ENCODE assay signal across 8 cellular contexts in genomic region chr16:28846080-28846932, GRCh38. TPM values are rescaled to one million over a fixed set of nuclear protein-coding genes. Genes with fewer than 3 reads are reported as not detected.
DNase-seq lines count a peak whose midpoint lies in the region; ATAC-seq and TF ChIP-seq lines count a peak whose summit lies in the region.

TSS of gene TUFM (minus strand) at chr16:28846348. CDS start at chr16:28846269, 79 bp downstream.

- DNase-seq in NCI-H187 (lab: John Stamatoyannopoulos, UW) (peak; percentile 72 to 88), ascending aorta (ENCODE audit: low spot score in 2 of 2) (peak; percentile 95 to 99), right cardiac atrium (peak; percentile 98 to 99 (median 99)), putamen (ENCODE audit: low spot score) (peak; percentile 99), aorta (peak; percentile 99 to 100)

- intact Hi-C loops in T-helper 2 cell treated with Interferon-gamma antibody and Interleukin-4, amounts not matched to agents 100 ng/mL and 5 ng/mL, for 36 hours (cut with micrococcal nuclease) = loop anchor here (1.0 to 10.0 kb wide), 4 partner anchors 17 to 292 kb away; partner anchors contain the start of genes RABEP2, SGF29 and SH2B1
- intact Hi-C loops in ascending aorta (cut with DNase I) (loop anchor here (1.0 to 10.0 kb wide), 6 partner anchors 17 to 292 kb away; partner anchors contain the start of genes NFATC2IP, RABEP2, SGF29 and SH2B1), right cardiac atrium (cut with DNase I) (no loop called here), aorta (cut with DNase I) (loop anchor here in 1 of 2 donors (1.0 kb wide), 1 partner anchor 17 kb away; the partner anchor contains the start of gene SH2B1)

- peak within 1 kb of the TSS; percentile 75 to 99 for H3K4me3 ChIP-seq in ascending aorta
- H3K4me3 ChIP-seq in right cardiac atrium (ENCODE audit: low read length) = peak within 1 kb of the TSS; percentile 75
- H3K4me3 ChIP-seq in aorta (ENCODE audit: low read length in 2 of 2) = peak within 1 kb of the TSS; percentile 56 to 63

- H3K27ac ChIP-seq in ascending aorta (peak within 1 kb of the TSS; percentile 89 to 94), right cardiac atrium (ENCODE audit: low read length) (peak within 1 kb of the TSS; percentile 85), aorta (ENCODE audit: low read depth in 1 of 2, low read length in 2 of 2) (peak within 1 kb of the TSS in 1 of 2 donors; percentile 71)

- peaks cover 13 to 19% of the 10 kb centered on the region in 2 donors for H3K4me1 ChIP-seq in ascending aorta
- H3K4me1 ChIP-seq in right cardiac atrium (ENCODE audit: control insufficient read depth, insufficient read depth, low read length) = peaks cover 3% of the 10 kb centered on the region
- H3K4me1 ChIP-seq in aorta (ENCODE audit: control insufficient read depth in 1 of 2, insufficient read depth in 2 of 2, low read length in 2 of 2) = no peaks in the 10 kb centered on the region

- H3K27me3 ChIP-seq in ascending aorta = no peaks in the 10 kb centered on the region
- no peaks in the 10 kb centered on the region for H3K27me3 ChIP-seq in right cardiac atrium (ENCODE audit: control insufficient read depth, insufficient read depth)
- H3K27me3 ChIP-seq in aorta (ENCODE audit: control insufficient read depth in 1 of 2, insufficient read depth in 2 of 2, low read length in 1 of 2) = no peaks in the 10 kb centered on the region

- peak; percentile 49 to 93 (median 77) for TF ChIP-seq CTCF in ascending aorta (IDR thresholded peaks at IDR 0.05)

- H3K9me3 ChIP-seq in ascending aorta (no peaks in the 10 kb centered on the region), right cardiac atrium (ENCODE audit: control insufficient read depth, low read length) (no peaks in the 10 kb centered on the region), aorta (ENCODE audit: control insufficient read depth, low read length) (no peaks in the 10 kb centered on the region)

- peaks cover 30 to 31% of the 10 kb centered on the region in 2 donors for H3K36me3 ChIP-seq in ascending aorta
- peaks cover 2 to 6% of the 10 kb centered on the region in 2 donors for H3K36me3 ChIP-seq in aorta (ENCODE audit: control insufficient read depth in 1 of 2, insufficient read depth in 2 of 2, low read length in 1 of 2)

- under 1% methylated on average over 73 of the region's 73 CpGs for WGBS in right cardiac atrium
- WGBS in aorta, 2 donors = 0 to 1% methylated on average over 72 to 73 of the region's 73 CpGs

- TF ChIP-seq POLR2A in GM15510 (IDR thresholded peaks at IDR 0.05; ENCODE audit: borderline replicate concordance, extremely low read depth, insufficient read length) = peak; percentile 62

- ATAC-seq in HG02938 (IDR thresholded peaks at IDR 0.05; ENCODE audit: unreplicated experiment) (peak; percentile 86), right cardiac atrium (peak; percentile 97), aorta (ENCODE audit: low FRiP score) (peak; percentile 98)

RNA-seq across cellular contexts. Expression of gene TUFM, which starts in this region (rescaled TPM):
- 138 and 143 TPM in 2 replicates for total RNA-seq in T-helper 2 cell treated with Interferon-gamma antibody and Interleukin-4, amounts not matched to agents 100 ng/mL and 5 ng/mL, for 36 hours
- 92.5 TPM for total RNA-seq in ascending aorta
- total RNA-seq in right cardiac atrium = 100 to 1,000 TPM; 160 to 188 (median 173) TPM
- 227 TPM for polyA plus RNA-seq in right cardiac atrium
- 10 to 100 TPM; 71.2 to 71.5 TPM for total RNA-seq in aorta
- polyA plus RNA-seq in aorta = 100 to 1,000 TPM in 1 of 2 donors, 10 to 100 TPM in 1; 67.2 to 154 TPM

Comparison
In these comparisons a context has a peak if more than half of its experiments do, and no peak if none do; other contexts are left out.
1. intact Hi-C loops: an anchor here in T-helper 2 cell treated with Interferon-gamma antibody and Interleukin-4, amounts not matched to agents 100 ng/mL and 5 ng/mL, for 36 hours (1.0 to 10.0 kb wide) and ascending aorta (1.0 to 10.0 kb wide); none called in right cardiac atrium.